ENCODE assay signal across 8 cellular contexts in the genomic region with DNA sequence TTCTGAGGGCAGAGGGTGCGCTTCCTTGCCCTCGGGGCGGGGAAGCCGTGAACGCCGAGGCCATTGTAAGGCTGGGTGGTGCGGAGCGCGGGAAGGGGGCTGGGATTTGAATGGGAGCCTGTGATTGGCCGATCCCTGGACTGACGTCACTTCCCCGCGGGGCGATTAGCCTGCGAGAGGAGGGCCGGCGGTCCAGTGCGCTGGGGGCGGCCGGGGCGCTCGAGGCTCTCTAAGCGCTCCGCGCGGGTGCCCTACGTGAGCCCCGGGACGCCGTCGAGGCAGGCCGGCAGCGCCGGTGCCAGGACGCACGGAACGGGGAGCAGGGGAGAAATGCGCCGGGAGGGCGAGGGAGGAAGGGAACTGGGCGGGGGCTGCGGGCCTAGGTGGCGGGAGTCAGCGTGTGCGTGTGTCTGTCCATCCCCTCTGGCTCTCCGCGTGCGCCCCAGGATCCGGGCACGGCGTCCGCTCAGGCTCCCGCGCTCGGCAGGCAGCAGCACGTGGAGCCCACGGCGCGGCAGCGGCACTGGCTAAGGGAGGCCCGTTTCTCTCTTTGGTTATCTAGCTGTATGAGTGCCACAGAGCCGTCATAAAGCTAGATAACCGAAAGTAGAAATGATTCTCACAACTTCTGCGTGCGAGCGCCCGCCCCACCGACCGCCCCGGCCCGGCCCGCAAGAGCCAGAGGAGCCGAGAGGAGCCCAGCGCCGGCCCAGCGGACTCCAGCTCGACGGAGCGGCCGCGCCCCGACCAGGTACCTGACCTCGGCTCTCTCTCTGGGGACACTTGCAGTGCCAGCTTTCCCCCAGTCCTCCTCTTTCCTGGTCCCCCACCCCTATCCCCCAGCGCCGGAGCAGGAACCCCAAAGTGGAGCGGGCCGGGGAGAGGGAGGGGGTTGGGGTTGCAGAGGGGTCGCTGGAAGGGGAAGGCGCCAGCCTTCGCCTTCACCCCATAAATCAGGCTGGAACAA. TPM values are rescaled to one million over a fixed set of nuclear protein-coding genes. Genes with fewer than 3 reads are reported as not detected.
A peak's percentile ranks its signal among the peaks of the same experiment; 100 is the strongest.
DNase-seq lines count a peak whose midpoint lies in the region; ATAC-seq and TF ChIP-seq lines count a peak whose summit lies in the region.

No MANE protein-coding gene starts in this region.

- ATAC-seq in GM21717 (IDR thresholded peaks at IDR 0.05; ENCODE audit: unreplicated experiment): no peak
- ATAC-seq in HG03571 (IDR thresholded peaks at IDR 0.05; ENCODE audit: unreplicated experiment): no peak

- DNase-seq in DMS153 treated with DMSO at 0.1 percent for 48 hours (lab: John Stamatoyannopoulos, UW; ENCODE audit: unreplicated experiment) (peak; percentile 33), NCI-H1417 (lab: John Stamatoyannopoulos, UW) (peak; percentile 42 to 98 (median 97)), astrocyte of the hippocampus (ENCODE audit: low read depth, low spot score) (peak; percentile 91), NCI-H748 (lab: John Stamatoyannopoulos, UW; ENCODE audit: unreplicated experiment) (no peak), NCI-H2107 (lab: John Stamatoyannopoulos, UW) (no peak)

- peaks cover 95% of the 10 kb centered on the region for H3K79me2 ChIP-seq in neural cell (replicated peaks; ENCODE audit: insufficient read depth, low read length)

- peak; percentile 34 for TF ChIP-seq EP300 in neural cell (conservative IDR thresholded peaks at IDR 0.05; ENCODE audit: poor library complexity, severe bottlenecking)

- peak overlapping the region; percentile 36 for H2AFZ ChIP-seq in neural cell (ENCODE audit: low read depth, low read length)

- H3K9me2 ChIP-seq in neural cell (ENCODE audit: insufficient read depth, low read length): no peaks in the 10 kb centered on the region

- peaks cover 82% of the 10 kb centered on the region for H3K27me3 ChIP-seq in neural cell (ENCODE audit: insufficient read depth, low read depth, low read length)

- H3K4me2 ChIP-seq in neural cell (ENCODE audit: low read length): peak overlapping the region; percentile 86

- H3K36me3 ChIP-seq in neural cell (ENCODE audit: insufficient read depth, low read length): no peaks in the 10 kb centered on the region

- TF ChIP-seq CTCF in neural cell (IDR thresholded peaks at IDR 0.05; ENCODE audit: poor library complexity, severe bottlenecking): no peak

- peak; percentile 5 for TF ChIP-seq RAD21 in neural cell (conservative IDR thresholded peaks at IDR 0.05)

- peak overlapping the region; percentile 88 for H3K4me3 ChIP-seq in neural cell (ENCODE audit: low read length)

- H3F3A ChIP-seq in neural cell (ENCODE audit: insufficient read depth, low read length, poor library complexity, severe bottlenecking): no peaks in the 10 kb centered on the region

- peak overlapping the region; percentile 81 for H3K9ac ChIP-seq in neural cell (ENCODE audit: low read length)

- peak overlapping the region; percentile 66 for H3K27ac ChIP-seq in neural cell (ENCODE audit: low read length)

- H3K9me3 ChIP-seq in neural cell (ENCODE audit: low read length): no peaks in the 10 kb centered on the region

- no peaks in the 10 kb centered on the region for H4K20me1 ChIP-seq in neural cell (ENCODE audit: insufficient read depth)

TF ChIP-seq in neural cell, 6 proteins besides CTCF, POLR2A, EP300 and RAD21:
- peak; percentile 78 for TF ChIP-seq TAF1 (IDR thresholded peaks at IDR 0.05; ENCODE audit: low read depth)
- no peak for TF ChIP-seq EZH2 (IDR thresholded peaks at IDR 0.05; ENCODE audit: borderline replicate concordance, insufficient read depth, low read length, poor library complexity, severe bottlenecking)
- peak; percentile 94 for TF ChIP-seq MXI1 (conservative IDR thresholded peaks at IDR 0.05; ENCODE audit: poor library complexity, severe bottlenecking)
- peak; percentile 29 for TF ChIP-seq SMC3 (conservative IDR thresholded peaks at IDR 0.05; ENCODE audit: poor library complexity)
- TF ChIP-seq, protein P1, sequence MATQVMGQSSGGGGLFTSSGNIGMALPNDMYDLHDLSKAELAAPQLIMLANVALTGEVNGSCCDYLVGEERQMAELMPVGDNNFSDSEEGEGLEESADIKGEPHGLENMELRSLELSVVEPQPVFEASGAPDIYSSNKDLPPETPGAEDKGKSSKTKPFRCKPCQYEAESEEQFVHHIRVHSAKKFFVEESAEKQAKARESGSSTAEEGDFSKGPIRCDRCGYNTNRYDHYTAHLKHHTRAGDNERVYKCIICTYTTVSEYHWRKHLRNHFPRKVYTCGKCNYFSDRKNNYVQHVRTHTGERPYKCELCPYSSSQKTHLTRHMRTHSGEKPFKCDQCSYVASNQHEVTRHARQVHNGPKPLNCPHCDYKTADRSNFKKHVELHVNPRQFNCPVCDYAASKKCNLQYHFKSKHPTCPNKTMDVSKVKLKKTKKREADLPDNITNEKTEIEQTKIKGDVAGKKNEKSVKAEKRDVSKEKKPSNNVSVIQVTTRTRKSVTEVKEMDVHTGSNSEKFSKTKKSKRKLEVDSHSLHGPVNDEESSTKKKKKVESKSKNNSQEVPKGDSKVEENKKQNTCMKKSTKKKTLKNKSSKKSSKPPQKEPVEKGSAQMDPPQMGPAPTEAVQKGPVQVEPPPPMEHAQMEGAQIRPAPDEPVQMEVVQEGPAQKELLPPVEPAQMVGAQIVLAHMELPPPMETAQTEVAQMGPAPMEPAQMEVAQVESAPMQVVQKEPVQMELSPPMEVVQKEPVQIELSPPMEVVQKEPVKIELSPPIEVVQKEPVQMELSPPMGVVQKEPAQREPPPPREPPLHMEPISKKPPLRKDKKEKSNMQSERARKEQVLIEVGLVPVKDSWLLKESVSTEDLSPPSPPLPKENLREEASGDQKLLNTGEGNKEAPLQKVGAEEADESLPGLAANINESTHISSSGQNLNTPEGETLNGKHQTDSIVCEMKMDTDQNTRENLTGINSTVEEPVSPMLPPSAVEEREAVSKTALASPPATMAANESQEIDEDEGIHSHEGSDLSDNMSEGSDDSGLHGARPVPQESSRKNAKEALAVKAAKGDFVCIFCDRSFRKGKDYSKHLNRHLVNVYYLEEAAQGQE (IDR thresholded peaks at IDR 0.05; ENCODE audit: borderline replicate concordance): peak; percentile 45
- TF ChIP-seq POLR2AphosphoS5 (IDR thresholded peaks at IDR 0.05): peak; percentile 74

RNA-seq across cellular contexts. Expression of gene POLG, which starts 33.1 kb away (rescaled TPM):
- polyA plus RNA-seq in neural cell: 47.9 and 62.9 TPM in 2 replicates
- 42.7 and 58.9 TPM in 2 replicates for polyA minus RNA-seq in neural cell

Comparison
In these comparisons a context has a peak if more than half of its experiments do, and no peak if none do; other contexts are left out.
1. DNase-seq: peak in DMS153 treated with DMSO at 0.1 percent for 48 hours (single experiment), NCI-H1417 (3 of 3) and astrocyte of the hippocampus (single experiment); none in NCI-H748 (single experiment) and NCI-H2107 (single experiment).